Comparison of ENCODE assay signal across 22 cellular contexts in the genomic region with DNA sequence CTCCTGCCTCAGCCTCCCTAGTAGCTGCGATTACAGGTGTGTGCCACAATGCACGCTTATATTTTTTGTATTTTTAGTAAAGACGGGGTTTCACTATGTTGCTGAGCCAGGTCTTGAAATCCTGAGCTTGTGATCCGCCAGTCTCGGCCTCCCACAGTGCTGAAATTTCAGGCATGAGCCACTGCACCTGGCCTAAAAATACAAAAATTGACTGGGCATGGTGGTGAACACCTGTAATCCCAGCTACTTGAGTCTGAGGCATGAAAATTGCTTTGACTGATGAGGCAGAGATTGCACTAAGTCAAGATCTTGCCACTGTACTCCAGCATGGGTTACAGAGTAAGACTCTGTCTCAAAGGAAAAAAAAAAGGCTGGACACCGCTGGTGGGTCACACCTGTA.
"Had no signal": no experiment of that assay in that cellular context is flagged by ENCODE, and none has a peak within 500 bp of the region (broad histone marks: within the 10 kb centered on the region; RNA-seq: fewer than 3 reads in every experiment).

No MANE protein-coding gene starts in this region.

- H3K27ac ChIP-seq: hepatocyte, left ventricle myocardium inferior, ovary, right atrium auricular region, right lobe of liver, skin epidermis, suprapubic skin, thoracic aorta, tibial artery, uterus had no signal

- H3K9me3 Mint-ChIP-seq: naive thymus-derived CD4-positive, alpha-beta T cell; natural killer cell treated with Interleukin-12 subunit alpha and Interleukin-12 subunit beta and Interleukin-15 and Interleukin-18, amount 100 ng/mL, for 72 hours; stimulated activated effector memory CD8-positive, alpha-beta T cell treated with anti-CD3 and anti-CD28 coated beads, Interleukin-12 subunit alpha, Interleukin-12 subunit beta, amount 100 ng/mL, for 72 hours; stimulated activated naive CD8-positive, alpha-beta T cell treated with anti-CD3 and anti-CD28 coated beads, Interleukin-15, Interleukin-2, amounts not matched to agents 100 ng/mL and 50 ng/mL, for 24 hours; type B pancreatic cell had no signal

- H3K27ac Mint-ChIP-seq: naive thymus-derived CD4-positive, alpha-beta T cell; natural killer cell treated with Interleukin-12 subunit alpha and Interleukin-12 subunit beta and Interleukin-15 and Interleukin-18, amount 100 ng/mL, for 72 hours; progenitor cell of endocrine pancreas; stimulated activated effector memory CD8-positive, alpha-beta T cell treated with anti-CD3 and anti-CD28 coated beads, Interleukin-12 subunit alpha, Interleukin-12 subunit beta, amount 100 ng/mL, for 72 hours; stimulated activated naive CD8-positive, alpha-beta T cell treated with anti-CD3 and anti-CD28 coated beads, Interleukin-15, Interleukin-2, amounts not matched to agents 100 ng/mL and 50 ng/mL, for 24 hours; type B pancreatic cell had no signal

- H3K79me2 ChIP-seq: hepatocyte had no signal

- H3K9me3 ChIP-seq: left ventricle myocardium inferior, mucosa of descending colon, ovary, right atrium auricular region, right lobe of liver, suprapubic skin, thoracic aorta, tibial artery, uterus had no signal

- H3K4me1 ChIP-seq: left ventricle myocardium inferior, right atrium auricular region, right lobe of liver, suprapubic skin, tibial artery, uterus had no signal

- H3K27me3 ChIP-seq: hepatocyte, ovary, right atrium auricular region, right lobe of liver, suprapubic skin, tibial artery, uterus had no signal

- H3K27me3 Mint-ChIP-seq: naive thymus-derived CD4-positive, alpha-beta T cell; natural killer cell treated with Interleukin-12 subunit alpha and Interleukin-12 subunit beta and Interleukin-15 and Interleukin-18, amount 100 ng/mL, for 72 hours; progenitor cell of endocrine pancreas; stimulated activated naive CD8-positive, alpha-beta T cell treated with anti-CD3 and anti-CD28 coated beads, Interleukin-15, Interleukin-2, amounts not matched to agents 100 ng/mL and 50 ng/mL, for 24 hours; type B pancreatic cell had no signal

- H3K4me2 ChIP-seq: hepatocyte had no signal

- ATAC-seq: mucosa of descending colon; naive thymus-derived CD4-positive, alpha-beta T cell; natural killer cell treated with Interleukin-12 subunit alpha and Interleukin-12 subunit beta and Interleukin-15 and Interleukin-18, amount 100 ng/mL, for 72 hours; right lobe of liver; stimulated activated effector memory CD8-positive, alpha-beta T cell treated with anti-CD3 and anti-CD28 coated beads, Interleukin-12 subunit alpha, Interleukin-12 subunit beta, amount 100 ng/mL, for 72 hours had no signal

- H3K36me3 ChIP-seq: left ventricle myocardium inferior, ovary, right atrium auricular region, right lobe of liver, suprapubic skin, thoracic aorta, tibial artery, uterus had no signal

- H2AFZ ChIP-seq: hepatocyte had no signal

- H3K4me3 ChIP-seq: hepatocyte, left ventricle myocardium inferior, lung, mucosa of descending colon, ovary, right atrium auricular region, right lobe of liver, skin epidermis, suprapubic skin, thoracic aorta, tibial artery, uterus had no signal

- H3K36me3 Mint-ChIP-seq: naive thymus-derived CD4-positive, alpha-beta T cell; natural killer cell treated with Interleukin-12 subunit alpha and Interleukin-12 subunit beta and Interleukin-15 and Interleukin-18, amount 100 ng/mL, for 72 hours; stimulated activated effector memory CD8-positive, alpha-beta T cell treated with anti-CD3 and anti-CD28 coated beads, Interleukin-12 subunit alpha, Interleukin-12 subunit beta, amount 100 ng/mL, for 72 hours; type B pancreatic cell had no signal

- H3K4me3 Mint-ChIP-seq: naive thymus-derived CD4-positive, alpha-beta T cell; natural killer cell treated with Interleukin-12 subunit alpha and Interleukin-12 subunit beta and Interleukin-15 and Interleukin-18, amount 100 ng/mL, for 72 hours; stimulated activated effector memory CD8-positive, alpha-beta T cell treated with anti-CD3 and anti-CD28 coated beads, Interleukin-12 subunit alpha, Interleukin-12 subunit beta, amount 100 ng/mL, for 72 hours; stimulated activated naive CD8-positive, alpha-beta T cell treated with anti-CD3 and anti-CD28 coated beads, Interleukin-15, Interleukin-2, amounts not matched to agents 100 ng/mL and 50 ng/mL, for 24 hours; type B pancreatic cell had no signal

- H3K4me1 Mint-ChIP-seq: naive thymus-derived CD4-positive, alpha-beta T cell; stimulated activated effector memory CD8-positive, alpha-beta T cell treated with anti-CD3 and anti-CD28 coated beads, Interleukin-12 subunit alpha, Interleukin-12 subunit beta, amount 100 ng/mL, for 72 hours had no signal

- DNase-seq: islet precursor cell; left ventricle myocardium inferior; midbrain; naive thymus-derived CD4-positive, alpha-beta T cell; stimulated activated CD4-positive, alpha-beta T cell treated with anti-CD3 and anti-CD28 coated beads, Interleukin-4, amount 100 ng/mL, for 24 hours; stimulated activated naive CD4-positive, alpha-beta T cell; tibial artery; uterus had no signal
